8 cellular contexts compared by ENCODE assay signal in genomic region chr19:16367269-16367683, GRCh38.
DNase-seq lines count a peak whose midpoint lies in the region; ATAC-seq and TF ChIP-seq lines count a peak whose summit lies in the region.

No MANE protein-coding gene starts in this region.

- H3K27me3 Mint-ChIP-seq in T-helper 1 cell treated with Interleukin-12 subunit alpha and Interleukin-12 subunit beta and Interleukin-4 antibody, amounts not matched to agents 30 μg/mL and 1 μg/mL, for 36 hours (ENCODE audit: low read depth), result no peaks in the 10 kb centered on the region

- peak overlapping the region; percentile 97 for H3K27ac Mint-ChIP-seq in T-helper 1 cell treated with Interleukin-12 subunit alpha and Interleukin-12 subunit beta and Interleukin-4 antibody, amounts not matched to agents 30 μg/mL and 1 μg/mL, for 36 hours

- H3K9me3 Mint-ChIP-seq in T-helper 1 cell treated with Interleukin-12 subunit alpha and Interleukin-12 subunit beta and Interleukin-4 antibody, amounts not matched to agents 30 μg/mL and 1 μg/mL, for 36 hours, result no peaks in the 10 kb centered on the region

- ATAC-seq in HG02763 (IDR thresholded peaks at IDR 0.05; ENCODE audit: unreplicated experiment) (peak; percentile 36), HG02884 (IDR thresholded peaks at IDR 0.05; ENCODE audit: unreplicated experiment) (no peak)

- no peaks in the 10 kb centered on the region for H3K9me3 ChIP-seq in mucosa of rectum (ENCODE audit: control insufficient read depth in 2 of 2, low read length in 2 of 2)

- peaks cover 59% of the 10 kb centered on the region for H3K4me1 Mint-ChIP-seq in T-helper 1 cell treated with Interleukin-12 subunit alpha and Interleukin-12 subunit beta and Interleukin-4 antibody, amounts not matched to agents 30 μg/mL and 1 μg/mL, for 36 hours (ENCODE audit: low read depth)

- peaks cover 40 to 51% of the 10 kb centered on the region in 2 donors for H3K4me1 ChIP-seq in mucosa of rectum (ENCODE audit: control insufficient read depth in 2 of 2, insufficient read depth in 2 of 2, low read length in 2 of 2)

- H3K36me3 ChIP-seq in mucosa of rectum (ENCODE audit: control insufficient read depth in 2 of 2, insufficient read depth in 2 of 2, low read length in 2 of 2), result no peaks in the 10 kb centered on the region

- peaks cover 7% of the 10 kb centered on the region for H3K36me3 Mint-ChIP-seq in T-helper 1 cell treated with Interleukin-12 subunit alpha and Interleukin-12 subunit beta and Interleukin-4 antibody, amounts not matched to agents 30 μg/mL and 1 μg/mL, for 36 hours (ENCODE audit: low read depth)

- DNase-seq in GM10266 (ENCODE audit: extremely low spot score), result peak; percentile 65
- DNase-seq in T1000 (lab: John Stamatoyannopoulos, UW), result no peak
- DNase-seq in Ammon's horn (ENCODE audit: low spot score), result no peak
- no peak for DNase-seq in cerebellar nuclear complex (lab: John Stamatoyannopoulos, UW)

- peak overlapping the region; percentile 82 for H3K4me3 Mint-ChIP-seq in T-helper 1 cell treated with Interleukin-12 subunit alpha and Interleukin-12 subunit beta and Interleukin-4 antibody, amounts not matched to agents 30 μg/mL and 1 μg/mL, for 36 hours

- peak overlapping the region in 1 of 2 donors; percentile 42 for H3K4me3 ChIP-seq in mucosa of rectum (ENCODE audit: low read length in 2 of 2)

- H3K27me3 ChIP-seq in mucosa of rectum (ENCODE audit: control insufficient read depth in 2 of 2, insufficient read depth in 2 of 2, low read length in 2 of 2), result peaks cover 0 to 5% of the 10 kb centered on the region in 2 donors

- H3K27ac ChIP-seq in mucosa of rectum (ENCODE audit: low read depth in 2 of 2, low read length in 2 of 2), result peak overlapping the region; percentile 54 to 71

- no peak for TF ChIP-seq CTCF in GM10266 (IDR thresholded peaks at IDR 0.05; ENCODE audit: control insufficient read depth, insufficient read depth, low read depth, missing control alignments)

- no peak overlapping the region for H3K9ac ChIP-seq in mucosa of rectum (ENCODE audit: low read depth in 1 of 2, low read length in 2 of 2)
